21 cellular contexts compared by ENCODE assay signal in the genomic region with DNA sequence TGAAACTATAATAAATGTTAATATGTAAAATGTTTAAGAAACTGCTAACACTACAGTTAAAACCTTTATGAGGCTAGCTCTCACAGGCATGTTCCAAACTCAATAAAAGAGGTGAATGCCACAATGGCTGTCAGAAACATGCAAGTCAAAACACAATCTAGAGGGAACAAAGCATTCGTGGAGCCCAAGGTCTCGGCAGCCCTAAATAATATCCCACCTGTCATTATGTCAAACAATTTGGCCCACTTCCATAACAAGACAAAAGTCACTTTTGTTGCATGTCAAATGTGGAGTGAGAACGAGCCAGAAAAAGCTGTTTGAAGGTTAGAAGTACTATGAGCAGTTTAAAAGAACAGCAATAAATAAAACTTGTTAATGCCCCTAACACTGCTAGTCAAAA.
"Had no signal": no experiment of that assay in that cellular context is flagged by ENCODE, and none has a peak within 500 bp of the region (broad histone marks: within the 10 kb centered on the region; RNA-seq: fewer than 3 reads in every experiment).

No MANE protein-coding gene starts in this region.

- H3K27me3 ChIP-seq: brain microvascular endothelial cell, esophagus muscularis mucosa, hepatocyte, right atrium auricular region had no signal

- FAIRE-seq: keratinocyte had no signal

- H3K9me3 Mint-ChIP-seq: activated CD4-positive, alpha-beta T cell treated with anti-CD3 and anti-CD28 coated beads, Interleukin-2, amount 10 ng/mL, durations not matched to agents 24 days and 14 days; central memory CD8-positive, alpha-beta T cell had no signal

- H3K4me3 Mint-ChIP-seq: activated CD4-positive, alpha-beta T cell treated with anti-CD3 and anti-CD28 coated beads, Interleukin-2, amount 10 ng/mL, durations not matched to agents 24 days and 14 days; activated CD8-positive, alpha-beta T cell treated with anti-CD3 and anti-CD28 coated beads, Interleukin-2, amount 10 ng/mL, durations not matched to agents 7 days and 5 days; activated naive CD8-positive, alpha-beta T cell; central memory CD8-positive, alpha-beta T cell; naive thymus-derived CD8-positive, alpha-beta T cell had no signal

- H3K27ac ChIP-seq: brain microvascular endothelial cell, coronary artery, esophagus muscularis mucosa, hepatocyte, right atrium auricular region had no signal

- H3K4me3 ChIP-seq: coronary artery, esophagus muscularis mucosa, hepatocyte, right atrium auricular region, smooth muscle cell had no signal

- H3K4me1 ChIP-seq: right atrium auricular region had no signal

- H3K4me1 Mint-ChIP-seq: activated CD4-positive, alpha-beta T cell treated with anti-CD3 and anti-CD28 coated beads, Interleukin-2, amount 10 ng/mL, durations not matched to agents 24 days and 14 days; central memory CD8-positive, alpha-beta T cell had no signal

- DNase-seq: activated CD4-positive, alpha-beta T cell treated with anti-CD3 and anti-CD28 coated beads, Interleukin-2, amount 10 ng/mL, durations not matched to agents 24 days and 14 days; activated CD8-positive, alpha-beta memory T cell treated with anti-CD3 and anti-CD28 coated beads, Interleukin-2, amount 50 U/mL, for 4 hours; activated CD8-positive, alpha-beta T cell treated with anti-CD3 and anti-CD28 coated beads, Interleukin-2, amount 10 ng/mL, durations not matched to agents 7 days and 5 days; activated gamma-delta T cell treated with Interleukin-2 at 50 U/mL for 16 hours; amniotic stem cell; brain microvascular endothelial cell; mammary epithelial cell; naive thymus-derived CD8-positive, alpha-beta T cell; stimulated activated CD4-positive, alpha-beta T cell treated with anti-CD3 and anti-CD28 coated beads, Interleukin-4, amount 100 ng/mL, for 4 hours; stimulated activated CD8-positive, alpha-beta memory T cell treated with anti-CD3 and anti-CD28 coated beads, Interleukin-4, amount 100 ng/mL, for 48 hours; stimulated activated naive CD4-positive, alpha-beta T cell treated with Interleukin-2 at 50 U/mL for 16 hours; substantia nigra; trophoblast cell had no signal

- H3K27ac Mint-ChIP-seq: activated CD4-positive, alpha-beta T cell treated with anti-CD3 and anti-CD28 coated beads, Interleukin-2, amount 10 ng/mL, durations not matched to agents 24 days and 14 days; activated CD8-positive, alpha-beta T cell treated with anti-CD3 and anti-CD28 coated beads, Interleukin-2, amount 10 ng/mL, durations not matched to agents 7 days and 5 days; activated naive CD8-positive, alpha-beta T cell had no signal

- H3K36me3 ChIP-seq: brain microvascular endothelial cell, esophagus muscularis mucosa, right atrium auricular region had no signal

- ATAC-seq: activated CD8-positive, alpha-beta T cell treated with anti-CD3 and anti-CD28 coated beads, Interleukin-2, amount 10 ng/mL, durations not matched to agents 7 days and 5 days; naive thymus-derived CD8-positive, alpha-beta T cell had no signal

- H3K27me3 Mint-ChIP-seq: activated CD4-positive, alpha-beta T cell treated with anti-CD3 and anti-CD28 coated beads, Interleukin-2, amount 10 ng/mL, durations not matched to agents 24 days and 14 days; activated naive CD8-positive, alpha-beta T cell; central memory CD8-positive, alpha-beta T cell; naive thymus-derived CD8-positive, alpha-beta T cell had no signal

- H3K9me3 ChIP-seq: esophagus muscularis mucosa, right atrium auricular region had no signal
